ENCODE assay signal across 10 cellular contexts in the genomic region with DNA sequence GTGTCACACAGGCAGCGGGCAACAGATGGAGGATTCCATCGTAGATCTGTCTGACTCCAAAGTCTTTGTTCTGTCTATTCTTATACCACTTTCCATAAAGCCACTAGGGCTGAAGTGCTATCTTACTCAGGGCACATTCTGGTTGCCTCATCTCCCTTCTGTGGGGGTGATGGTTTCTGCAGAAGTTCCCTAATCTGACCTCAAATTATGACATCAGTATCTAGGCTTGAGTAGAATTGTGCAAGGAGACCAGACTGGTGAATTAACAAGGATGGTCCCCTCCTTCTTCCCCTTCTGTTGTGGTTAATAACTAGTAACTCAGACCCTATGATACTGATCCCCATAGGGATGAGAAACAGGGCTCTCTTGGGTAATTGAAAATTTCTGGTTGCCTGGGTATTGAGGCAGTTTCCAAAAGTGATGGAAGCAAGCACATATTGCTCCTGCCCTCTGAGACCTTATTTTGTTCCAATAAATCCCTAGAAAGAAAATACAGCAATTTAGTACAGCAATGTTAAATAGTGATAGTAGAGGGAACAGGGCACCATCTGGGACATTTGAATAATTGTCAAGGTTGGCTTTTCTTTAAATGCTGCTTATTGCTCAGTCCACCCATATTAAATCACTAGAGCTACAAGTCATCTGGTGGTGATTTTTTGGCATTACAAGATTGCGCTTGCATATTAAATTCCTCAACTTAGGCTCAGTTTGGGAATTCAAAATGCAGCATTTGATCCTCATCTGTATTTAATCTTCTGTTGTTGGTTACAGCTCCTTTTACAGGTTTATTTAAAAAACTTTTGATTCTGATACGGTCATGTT. TPM values are rescaled to one million over a fixed set of nuclear protein-coding genes. Genes with fewer than 3 reads are reported as not detected.
DNase-seq lines count a peak whose midpoint lies in the region; ATAC-seq and TF ChIP-seq lines count a peak whose summit lies in the region.
"Had no signal": no experiment of that assay in that cellular context is flagged by ENCODE, and none has a peak within 500 bp of the region (broad histone marks: within the 10 kb centered on the region; RNA-seq: fewer than 3 reads in every experiment).

No MANE protein-coding gene starts in this region.

- no peaks in the 10 kb centered on the region for H3K27me3 ChIP-seq in lung (ENCODE audit: control insufficient read depth, insufficient read depth)
- H3K27me3 ChIP-seq: Peyer's patch had no signal

- peaks cover 2% of the 10 kb centered on the region for H3K36me3 Mint-ChIP-seq in T-helper 17 cell (ENCODE audit: low read depth)

- H3K27ac Mint-ChIP-seq in T-helper 17 cell, result no peak overlapping the region

- ATAC-seq in HG02610 (IDR thresholded peaks at IDR 0.05; ENCODE audit: unreplicated experiment), result peak; percentile 58
- peak; percentile 20 for ATAC-seq in T-helper 17 cell
- peak; percentile 67 for ATAC-seq in lung (ENCODE audit: insufficient read depth, low FRiP score)
- no peak for ATAC-seq in HG03159 (IDR thresholded peaks at IDR 0.05; ENCODE audit: unreplicated experiment)

- no peaks in the 10 kb centered on the region for H3K36me3 ChIP-seq in lung (ENCODE audit: control insufficient read depth in 2 of 2, insufficient read depth in 2 of 2, low read length in 2 of 2)
- H3K36me3 ChIP-seq: Peyer's patch, tibial nerve had no signal

- no peaks in the 10 kb centered on the region for H3K4me1 ChIP-seq in lung (ENCODE audit: control insufficient read depth in 2 of 2, insufficient read depth in 2 of 2, low read length in 2 of 2)
- H3K4me1 ChIP-seq: Peyer's patch had no signal

- 66 to 83% methylated on average over 4 of the region's 4 CpGs for WGBS in lung, 2 donors

- H3K27me3 Mint-ChIP-seq in T-helper 17 cell, result no peaks in the 10 kb centered on the region

- no peak overlapping the region for H3K4me3 ChIP-seq in lung
- H3K4me3 ChIP-seq: Peyer's patch, tibial nerve had no signal

- no peak overlapping the region for H3K4me3 Mint-ChIP-seq in T-helper 17 cell

- peak; percentile 76 for DNase-seq in DMS 273 (lab: John Stamatoyannopoulos, UW; ENCODE audit: unreplicated experiment)
- no peak for DNase-seq in T-helper 17 cell
- DNase-seq in lung (ENCODE audit: low spot score), result no peak
- DNase-seq in NCI-H1105 treated with DMSO at 0.1 percent for 48 hours (lab: John Stamatoyannopoulos, UW), result no peak
- no peak for DNase-seq in D341Med (ENCODE audit: low spot score)
- DNase-seq in NCI-H2171 (lab: John Stamatoyannopoulos, UW), result no peak
- DNase-seq: Peyer's patch had no signal

- no peaks in the 10 kb centered on the region for H3K9me3 ChIP-seq in T-helper 17 cell (ENCODE audit: control insufficient read depth, low read length, poor library complexity, severe bottlenecking)
- H3K9me3 ChIP-seq in lung (ENCODE audit: control insufficient read depth in 2 of 2, insufficient read depth in 1 of 2, low read length in 1 of 2), result no peaks in the 10 kb centered on the region
- H3K9me3 ChIP-seq: Peyer's patch, tibial nerve had no signal

- H3K27ac ChIP-seq in lung (ENCODE audit: low read depth in 1 of 2, low read length in 1 of 2), result no peak overlapping the region
- H3K27ac ChIP-seq: Peyer's patch, tibial nerve had no signal

- TF ChIP-seq CTCF in lung (IDR thresholded peaks at IDR 0.05; ENCODE audit: control extremely low read depth, extremely low read depth), result no peak

- no peaks in the 10 kb centered on the region for H3K4me1 Mint-ChIP-seq in T-helper 17 cell

RNA-seq across cellular contexts. Expression of a gene that starts 57.3 kb away (rescaled TPM):
- 10 to 100 TPM; 27.0 to 33.3 TPM for total RNA-seq in T-helper 17 cell
- total RNA-seq in lung, result 10 to 100 TPM; 27.4 to 68.9 TPM
- polyA plus RNA-seq in lung, result 10 to 100 TPM; 13.5 to 23.6 TPM
